ENCODE assay signal across 8 cellular contexts in genomic region chr16:47143329-47143676, GRCh38. TPM values are rescaled to one million over a fixed set of nuclear protein-coding genes. Genes with fewer than 3 reads are reported as not detected.
DNase-seq lines count a peak whose midpoint lies in the region; ATAC-seq and FAIRE-seq lines count a peak whose summit lies in the region.

No MANE protein-coding gene starts in this region.

- peak overlapping the region; percentile 70 for H2AFZ ChIP-seq in mesenchymal stem cell (ENCODE audit: low read depth, low read length)

- H3K27me3 ChIP-seq in ectodermal cell (ENCODE audit: control insufficient read depth, insufficient read depth, low read length, poor library complexity, severe bottlenecking) (peaks cover 30% of the 10 kb centered on the region), mesenchymal stem cell (ENCODE audit: control insufficient read depth in 1 of 2, insufficient read depth in 1 of 2, low read length in 2 of 2) (peaks cover 0 to 11% of the 10 kb centered on the region in 2 experiments)

- peak overlapping the region; percentile 83 for H2BK120ac ChIP-seq in mesenchymal stem cell (ENCODE audit: low read depth, low read length)

- H3K23ac ChIP-seq in mesenchymal stem cell (ENCODE audit: low read length in 2 of 2): no peak overlapping the region

- H3K4me3 ChIP-seq in ectodermal cell (ENCODE audit: insufficient read depth, low read depth, low read length): peak overlapping the region; percentile 62
- peak overlapping the region; percentile 73 to 78 for H3K4me3 ChIP-seq in mesenchymal stem cell (ENCODE audit: insufficient read depth in 1 of 2, low read depth in 1 of 2, low read length in 2 of 2)

- no peak overlapping the region for H2AK5ac ChIP-seq in mesenchymal stem cell (ENCODE audit: low read length, severe bottlenecking)

- H4K8ac ChIP-seq in mesenchymal stem cell (ENCODE audit: low read length): peak overlapping the region; percentile 50

- peak overlapping the region; percentile 96 for H3K4me2 ChIP-seq in mesenchymal stem cell (ENCODE audit: low read length, poor library complexity, severe bottlenecking)

- DNase-seq in C1 segment of cervical spinal cord (lab: John Stamatoyannopoulos, UW): peak in 11 of 14 donors; percentile 8 to 61 (median 23)
- peak; percentile 85 for DNase-seq in GM19239 (ENCODE audit: insufficient read length, low spot score)
- peak; percentile 37 for DNase-seq in NCI-H526 treated with DMSO at 0.1 percent for 48 hours (lab: John Stamatoyannopoulos, UW)
- peak; percentile 52 for DNase-seq in activated CD4-positive, alpha-beta T cell treated with anti-CD3 and anti-CD28 coated beads, Interleukin-2, amount 50 U/mL, for 1 hour
- DNase-seq in mesenchymal stem cell: peak; percentile 69
- peak; percentile 21 to 26 for DNase-seq in stimulated activated CD8-positive, alpha-beta memory T cell treated with anti-CD3 and anti-CD28 coated beads, Interleukin-2, amount 100 ng/mL, for 1 hour (ENCODE audit: low read depth in 2 of 2)

- peak overlapping the region; percentile 72 for H4K91ac ChIP-seq in mesenchymal stem cell (ENCODE audit: low read length)

- H3K36me3 ChIP-seq in ectodermal cell (ENCODE audit: control insufficient read depth, insufficient read depth, low read length): no peaks in the 10 kb centered on the region
- no peaks in the 10 kb centered on the region for H3K36me3 ChIP-seq in mesenchymal stem cell (ENCODE audit: control insufficient read depth in 1 of 2, insufficient read depth in 2 of 2, low read depth in 1 of 2, low read length in 2 of 2)

- H2BK12ac ChIP-seq in mesenchymal stem cell (ENCODE audit: low read length in 2 of 2): peak overlapping the region in 1 of 2 experiments; percentile 83

- WGBS in ectodermal cell, 2 experiments: 0% methylated on average over 55 of the region's 55 CpGs
- 0% methylated on average over 4 of the region's 55 CpGs for WGBS in mesenchymal stem cell

- H3K79me1 ChIP-seq in mesenchymal stem cell (replicated peaks; ENCODE audit: low read length, poor library complexity, severe bottlenecking): peaks cover 3% of the 10 kb centered on the region

- peak; percentile 63 for ATAC-seq in HG03280 (IDR thresholded peaks at IDR 0.05; ENCODE audit: unreplicated experiment)

- peak overlapping the region in 1 of 2 experiments; percentile 45 for H3K14ac ChIP-seq in mesenchymal stem cell (ENCODE audit: low read length in 2 of 2)

- H3K4me1 ChIP-seq in ectodermal cell (ENCODE audit: control insufficient read depth, insufficient read depth, low read length): peaks cover 16% of the 10 kb centered on the region
- peaks cover 11% of the 10 kb centered on the region for H3K4me1 ChIP-seq in mesenchymal stem cell (ENCODE audit: control insufficient read depth, insufficient read depth, low read depth, low read length)

- peak overlapping the region; percentile 96 for H2BK15ac ChIP-seq in mesenchymal stem cell (ENCODE audit: low read depth, poor library complexity, severe bottlenecking)

- FAIRE-seq in GM19239 (lab: Jason Lieb, UNC): no peak

- no peak overlapping the region for H2BK5ac ChIP-seq in mesenchymal stem cell (ENCODE audit: low read depth, low read length, poor library complexity, severe bottlenecking)

- H3K18ac ChIP-seq in mesenchymal stem cell (ENCODE audit: low read depth in 1 of 2, low read length in 2 of 2): peak overlapping the region; percentile 54 to 78

- H3K27ac ChIP-seq in ectodermal cell (ENCODE audit: insufficient read depth, low read depth, low read length, poor library complexity, severe bottlenecking) (peak overlapping the region; percentile 36), mesenchymal stem cell (ENCODE audit: low read length, poor library complexity, severe bottlenecking) (no peak overlapping the region)

- H3K9me3 ChIP-seq in ectodermal cell (ENCODE audit: control insufficient read depth, low read length): no peaks in the 10 kb centered on the region
- H3K9me3 ChIP-seq in mesenchymal stem cell (ENCODE audit: control insufficient read depth, low read length): no peaks in the 10 kb centered on the region

- H3K9ac ChIP-seq in mesenchymal stem cell (ENCODE audit: low read length): peak overlapping the region; percentile 54

- H3K4ac ChIP-seq in mesenchymal stem cell (ENCODE audit: low read depth in 1 of 2, low read length in 2 of 2): peak overlapping the region in 1 of 2 experiments; percentile 79

RNA-seq across cellular contexts. Expression of gene NETO2, which starts 0.4 kb away (rescaled TPM):
- 57.9 TPM for polyA plus RNA-seq in ectodermal cell (2013, experiment 1 of 4)
- 58.1 TPM for polyA plus RNA-seq in ectodermal cell (2013, experiment 2 of 4)
- 33.7 TPM for polyA plus RNA-seq in ectodermal cell (2013, experiment 3 of 4)
- polyA plus RNA-seq in ectodermal cell (2013, experiment 4 of 4): 33.4 TPM
- polyA plus RNA-seq in mesenchymal stem cell (2013, experiment 1 of 2): 49.5 TPM
- 45.6 TPM for polyA plus RNA-seq in mesenchymal stem cell (2013, experiment 2 of 2)

Comparison
In these comparisons a context has a peak if more than half of its experiments do, and no peak if none do; other contexts are left out.
1. DNase-seq: peak in every context shown above with its lines; median percentile 85 in GM19239; 69 in mesenchymal stem cell; 52 in activated CD4-positive, alpha-beta T cell treated with anti-CD3 and anti-CD28 coated beads, Interleukin-2, amount 50 U/mL, for 1 hour; 37 in NCI-H526 treated with DMSO at 0.1 percent for 48 hours; 24 in stimulated activated CD8-positive, alpha-beta memory T cell treated with anti-CD3 and anti-CD28 coated beads, Interleukin-2, amount 100 ng/mL, for 1 hour; 23 in C1 segment of cervical spinal cord.